ENCODE assay signal across 19 cellular contexts in the genomic region with DNA sequence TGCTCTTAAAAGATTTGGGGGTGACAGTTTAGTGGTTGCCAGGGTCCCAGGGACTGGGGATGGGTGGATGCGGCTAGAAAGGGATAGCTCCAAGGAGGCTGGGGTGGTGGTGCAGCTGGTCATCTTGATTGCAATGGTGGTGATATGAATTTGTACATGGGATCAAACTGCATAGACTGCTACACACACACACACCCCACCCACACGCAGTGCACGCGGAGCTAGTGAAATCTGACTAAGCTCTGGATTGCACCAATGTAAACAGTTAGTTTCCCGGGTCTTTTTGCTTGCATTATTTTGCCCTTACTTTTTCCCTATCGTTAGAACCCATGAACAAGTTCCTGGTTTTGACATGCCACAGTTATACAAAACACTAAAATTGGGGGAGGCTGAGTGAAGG. TPM values are rescaled to one million over a fixed set of nuclear protein-coding genes. Genes with fewer than 3 reads are reported as not detected.
DNase-seq lines count a peak whose midpoint lies in the region; ATAC-seq, FAIRE-seq and TF ChIP-seq lines count a peak whose summit lies in the region.
"Had no signal": no experiment of that assay in that cellular context is flagged by ENCODE, and none has a peak within 500 bp of the region (broad histone marks: within the 10 kb centered on the region; RNA-seq: fewer than 3 reads in every experiment).

No MANE protein-coding gene starts in this region.

- CTCF ChIA-PET in activated CD8-positive, alpha-beta T cell treated with anti-CD3 and anti-CD28 coated beads for 36 hours (lab: Charles Lee) = no interaction called here
- CTCF ChIA-PET in activated CD8-positive, alpha-beta T cell treated with anti-CD3 and anti-CD28 coated beads, Interleukin-2, amount 10 ng/mL, durations not matched to agents 7 days and 5 days (lab: Charles Lee) = no interaction called here

- H3K9me3 ChIP-seq in keratinocyte (ENCODE audit: control insufficient read depth, low read depth, low read length) (no peaks in the 10 kb centered on the region), kidney (ENCODE audit: control insufficient read depth in 1 of 2, low read length in 2 of 2) (no peaks in the 10 kb centered on the region)

- H3K27me3 Mint-ChIP-seq in activated CD8-positive, alpha-beta T cell treated with anti-CD3 and anti-CD28 coated beads for 36 hours = no peaks in the 10 kb centered on the region
- H3K27me3 Mint-ChIP-seq in activated CD8-positive, alpha-beta T cell treated with anti-CD3 and anti-CD28 coated beads, Interleukin-2, amount 10 ng/mL, durations not matched to agents 7 days and 5 days (ENCODE audit: low read depth) = no peaks in the 10 kb centered on the region
- H3K27me3 Mint-ChIP-seq in naive thymus-derived CD8-positive, alpha-beta T cell = no peaks in the 10 kb centered on the region
- H3K27me3 Mint-ChIP-seq: activated CD4-positive, alpha-beta memory T cell treated with anti-CD3 and anti-CD28 coated beads for 36 hours; activated naive CD8-positive, alpha-beta T cell treated with anti-CD3 and anti-CD28 coated beads, Interleukin-2, amount 10 ng/mL, durations not matched to agents 7 days and 5 days; IgD-negative memory B cell; natural killer cell treated with Interleukin-12 subunit alpha and Interleukin-12 subunit beta and Interleukin-15 and Interleukin-18, amount 100 ng/mL, for 72 hours had no signal

- peak; percentile 15 for DNase-seq in activated CD8-positive, alpha-beta T cell treated with anti-CD3 and anti-CD28 coated beads for 36 hours
- DNase-seq in activated CD8-positive, alpha-beta T cell treated with anti-CD3 and anti-CD28 coated beads, Interleukin-2, amount 10 ng/mL, durations not matched to agents 7 days and 5 days = no peak
- DNase-seq in bronchial epithelial cell (ENCODE audit: low read depth) (peak; percentile 77), keratinocyte (ENCODE audit: low read depth, low spot score) (no peak), kidney (no peak), NCI-H2029 (lab: John Stamatoyannopoulos, UW) (no peak), KBM-7 (no peak)
- DNase-seq in naive thymus-derived CD8-positive, alpha-beta T cell = no peak
- DNase-seq: activated CD4-positive, alpha-beta memory T cell treated with anti-CD3 and anti-CD28 coated beads for 36 hours; activated naive CD8-positive, alpha-beta T cell treated with anti-CD3 and anti-CD28 coated beads, Interleukin-2, amount 10 ng/mL, durations not matched to agents 7 days and 5 days; activated T-cell treated with anti-CD3 and anti-CD28 coated beads, Interleukin-2, amount 50 U/mL, for 72 hours; C1 segment of cervical spinal cord; central memory CD4-positive, alpha-beta T cell; NCI-H1105; NCI-H774 had no signal

- peak overlapping the region; percentile 98 for H3K27ac ChIP-seq in keratinocyte (ENCODE audit: control insufficient read depth, insufficient read depth, low read length)
- H3K27ac ChIP-seq in kidney (ENCODE audit: low read depth in 2 of 2, low read length in 2 of 2) = no peak overlapping the region

- intact Hi-C loops in activated CD8-positive, alpha-beta T cell treated with anti-CD3 and anti-CD28 coated beads for 36 hours (cut with micrococcal nuclease) = no loop called here
- intact Hi-C loops in kidney (cut with DNase I) = no loop called here

- in situ Hi-C loops in KBM-7 (cut with MboI; ENCODE audit: low pct_unique_long_range_greater_than_20kb, low sequenced_read_pairs) = no loop called here

- no peaks in the 10 kb centered on the region for H3K9me3 Mint-ChIP-seq in activated CD8-positive, alpha-beta T cell treated with anti-CD3 and anti-CD28 coated beads for 36 hours
- H3K9me3 Mint-ChIP-seq in activated CD8-positive, alpha-beta T cell treated with anti-CD3 and anti-CD28 coated beads, Interleukin-2, amount 10 ng/mL, durations not matched to agents 7 days and 5 days (ENCODE audit: insufficient read depth) = no peaks in the 10 kb centered on the region
- H3K9me3 Mint-ChIP-seq in naive thymus-derived CD8-positive, alpha-beta T cell = no peaks in the 10 kb centered on the region
- H3K9me3 Mint-ChIP-seq: activated CD4-positive, alpha-beta memory T cell treated with anti-CD3 and anti-CD28 coated beads for 36 hours; activated naive CD8-positive, alpha-beta T cell treated with anti-CD3 and anti-CD28 coated beads, Interleukin-2, amount 10 ng/mL, durations not matched to agents 7 days and 5 days; activated T-cell treated with anti-CD3 and anti-CD28 coated beads, Interleukin-2, amount 50 U/mL, for 72 hours; IgD-negative memory B cell; natural killer cell treated with Interleukin-12 subunit alpha and Interleukin-12 subunit beta and Interleukin-15 and Interleukin-18, amount 100 ng/mL, for 72 hours had no signal

- H3K4me1 ChIP-seq in keratinocyte (ENCODE audit: control insufficient read depth, extremely low read depth, insufficient read depth, low read length) (peaks cover 81% of the 10 kb centered on the region), kidney (ENCODE audit: control insufficient read depth in 1 of 2, insufficient read depth in 1 of 2, low read depth in 1 of 2, low read length in 2 of 2) (peaks cover 4 to 8% of the 10 kb centered on the region in 2 donors)

- peaks cover 46% of the 10 kb centered on the region for H3K4me1 Mint-ChIP-seq in activated CD8-positive, alpha-beta T cell treated with anti-CD3 and anti-CD28 coated beads for 36 hours (ENCODE audit: low read depth)
- peaks cover 3% of the 10 kb centered on the region for H3K4me1 Mint-ChIP-seq in activated CD8-positive, alpha-beta T cell treated with anti-CD3 and anti-CD28 coated beads, Interleukin-2, amount 10 ng/mL, durations not matched to agents 7 days and 5 days (ENCODE audit: low read depth)
- peaks cover 27 to 71% (median 61%) of the 10 kb centered on the region in 4 donors for H3K4me1 Mint-ChIP-seq in naive thymus-derived CD8-positive, alpha-beta T cell

- H3K4me3 ChIP-seq in bronchial epithelial cell (ENCODE audit: low read depth, low read length) (no peak overlapping the region), keratinocyte (ENCODE audit: control insufficient read depth in 2 of 3, extremely low read depth in 1 of 3, insufficient read depth in 2 of 3, low read depth in 1 of 3, low read length in 3 of 3) (peak overlapping the region in 2 of 3 experiments; percentile 63 to 65), kidney (ENCODE audit: low read length in 2 of 2) (no peak overlapping the region)

- peaks cover 8% of the 10 kb centered on the region for H3K9me1 ChIP-seq in keratinocyte (ENCODE audit: control insufficient read depth, extremely low read depth, insufficient read depth, low read length)

- H3K36me3 Mint-ChIP-seq in activated CD8-positive, alpha-beta T cell treated with anti-CD3 and anti-CD28 coated beads for 36 hours (ENCODE audit: low read depth) = no peaks in the 10 kb centered on the region
- peaks cover 3% of the 10 kb centered on the region for H3K36me3 Mint-ChIP-seq in activated CD8-positive, alpha-beta T cell treated with anti-CD3 and anti-CD28 coated beads, Interleukin-2, amount 10 ng/mL, durations not matched to agents 7 days and 5 days (ENCODE audit: low read depth)
- H3K36me3 Mint-ChIP-seq in naive thymus-derived CD8-positive, alpha-beta T cell = no peaks in the 10 kb centered on the region
- H3K36me3 Mint-ChIP-seq: activated CD4-positive, alpha-beta memory T cell treated with anti-CD3 and anti-CD28 coated beads for 36 hours; activated naive CD8-positive, alpha-beta T cell treated with anti-CD3 and anti-CD28 coated beads, Interleukin-2, amount 10 ng/mL, durations not matched to agents 7 days and 5 days; natural killer cell treated with Interleukin-12 subunit alpha and Interleukin-12 subunit beta and Interleukin-15 and Interleukin-18, amount 100 ng/mL, for 72 hours had no signal

- TF ChIP-seq CTCF in activated CD8-positive, alpha-beta T cell treated with anti-CD3 and anti-CD28 coated beads for 36 hours (IDR thresholded peaks at IDR 0.05) = no peak
- TF ChIP-seq CTCF in bronchial epithelial cell (IDR thresholded peaks at IDR 0.05; ENCODE audit: insufficient read depth, low read length, severe bottlenecking) (no peak), keratinocyte (optimal IDR thresholded peaks at IDR 0.05 in 1 of 3, IDR thresholded peaks at IDR 0.05 in 1 of 3, conservative IDR thresholded peaks at IDR 0.05 in 1 of 3; ENCODE audit: extremely low read depth in 1 of 3, insufficient read depth in 2 of 3, low read length in 3 of 3) (no peak), kidney (IDR thresholded peaks at IDR 0.05; ENCODE audit: borderline replicate concordance, extremely low read depth, insufficient read depth) (no peak)

- H3K4me3 Mint-ChIP-seq in activated CD8-positive, alpha-beta T cell treated with anti-CD3 and anti-CD28 coated beads for 36 hours = no peak overlapping the region
- no peak overlapping the region for H3K4me3 Mint-ChIP-seq in activated CD8-positive, alpha-beta T cell treated with anti-CD3 and anti-CD28 coated beads, Interleukin-2, amount 10 ng/mL, durations not matched to agents 7 days and 5 days
- H3K4me3 Mint-ChIP-seq in naive thymus-derived CD8-positive, alpha-beta T cell = peak overlapping the region in 1 of 10 donors; percentile 0
- H3K4me3 Mint-ChIP-seq: activated CD4-positive, alpha-beta memory T cell treated with anti-CD3 and anti-CD28 coated beads for 36 hours; activated naive CD8-positive, alpha-beta T cell treated with anti-CD3 and anti-CD28 coated beads, Interleukin-2, amount 10 ng/mL, durations not matched to agents 7 days and 5 days; activated T-cell treated with anti-CD3 and anti-CD28 coated beads, Interleukin-2, amount 50 U/mL, for 72 hours; natural killer cell treated with Interleukin-12 subunit alpha and Interleukin-12 subunit beta and Interleukin-15 and Interleukin-18, amount 100 ng/mL, for 72 hours had no signal

- H3K27me3 ChIP-seq in bronchial epithelial cell (ENCODE audit: control insufficient read depth, insufficient read depth, low read length) (no peaks in the 10 kb centered on the region), keratinocyte (ENCODE audit: control insufficient read depth, extremely low read depth, insufficient read depth, low read length) (no peaks in the 10 kb centered on the region)

- H3K9ac ChIP-seq in keratinocyte (ENCODE audit: control insufficient read depth, extremely low read depth, insufficient read depth, low read length) (peak overlapping the region; percentile 79), kidney (ENCODE audit: low read length in 2 of 2) (no peak overlapping the region)

- H3K4me2 ChIP-seq in keratinocyte (ENCODE audit: control insufficient read depth, extremely low read depth, insufficient read depth, low read depth, low read length) = peak overlapping the region; percentile 98

- H3K79me2 ChIP-seq in keratinocyte (ENCODE audit: control insufficient read depth, insufficient read depth, low read length) = peaks cover 100% of the 10 kb centered on the region

- FAIRE-seq in bronchial epithelial cell (lab: Jason Lieb, UNC) (no peak), keratinocyte (lab: Jason Lieb, UNC) (no peak), kidney (lab: Jason Lieb, UNC) (no peak)
- FAIRE-seq: A204.1, RCC 7860 had no signal

- dilution Hi-C loops in keratinocyte (cut with MboI; ENCODE audit: extremely low pct_ligation_motif_present, low sequenced_read_pairs) = no loop called here

- POLR2A ChIA-PET in activated CD8-positive, alpha-beta T cell treated with anti-CD3 and anti-CD28 coated beads for 36 hours (lab: Charles Lee) = interaction anchor here (1.1 kb wide), 1 partner anchor 9 kb away, joined by 4 read pairs; no protein-coding TSS in a partner anchor
- POLR2A ChIA-PET in activated CD8-positive, alpha-beta T cell treated with anti-CD3 and anti-CD28 coated beads, Interleukin-2, amount 10 ng/mL, durations not matched to agents 7 days and 5 days (lab: Charles Lee) = no interaction called here
- POLR2A ChIA-PET in naive thymus-derived CD8-positive, alpha-beta T cell (lab: Charles Lee) = interaction anchor here (1.4 kb wide), 1 partner anchor 12 kb away, joined by 5 read pairs; no protein-coding TSS in a partner anchor

- H2AFZ ChIP-seq in keratinocyte (ENCODE audit: control insufficient read depth, low read length) = no peak overlapping the region

- peaks cover 7% of the 10 kb centered on the region for H4K20me1 ChIP-seq in keratinocyte (ENCODE audit: control insufficient read depth, extremely low read depth, insufficient read depth, low read length)

- ATAC-seq in activated CD8-positive, alpha-beta T cell treated with anti-CD3 and anti-CD28 coated beads for 36 hours = no peak
- ATAC-seq in activated CD8-positive, alpha-beta T cell treated with anti-CD3 and anti-CD28 coated beads, Interleukin-2, amount 10 ng/mL, durations not matched to agents 7 days and 5 days = no peak
- no peak for ATAC-seq in naive thymus-derived CD8-positive, alpha-beta T cell
- ATAC-seq: activated T-cell treated with anti-CD3 and anti-CD28 coated beads, Interleukin-2, amount 50 U/mL, for 72 hours; natural killer cell treated with Interleukin-12 subunit alpha and Interleukin-12 subunit beta and Interleukin-15 and Interleukin-18, amount 100 ng/mL, for 72 hours had no signal

- no peak overlapping the region for H3K27ac Mint-ChIP-seq in activated CD8-positive, alpha-beta T cell treated with anti-CD3 and anti-CD28 coated beads for 36 hours
- H3K27ac Mint-ChIP-seq in activated CD8-positive, alpha-beta T cell treated with anti-CD3 and anti-CD28 coated beads, Interleukin-2, amount 10 ng/mL, durations not matched to agents 7 days and 5 days = no peak overlapping the region
- peak overlapping the region in 2 of 10 donors; percentile 40 to 64 for H3K27ac Mint-ChIP-seq in naive thymus-derived CD8-positive, alpha-beta T cell
- H3K27ac Mint-ChIP-seq: activated CD4-positive, alpha-beta memory T cell treated with anti-CD3 and anti-CD28 coated beads for 36 hours; activated naive CD8-positive, alpha-beta T cell treated with anti-CD3 and anti-CD28 coated beads, Interleukin-2, amount 10 ng/mL, durations not matched to agents 7 days and 5 days; activated T-cell treated with anti-CD3 and anti-CD28 coated beads, Interleukin-2, amount 50 U/mL, for 72 hours; natural killer cell treated with Interleukin-12 subunit alpha and Interleukin-12 subunit beta and Interleukin-15 and Interleukin-18, amount 100 ng/mL, for 72 hours had no signal

- peaks cover 1% of the 10 kb centered on the region for H3K36me3 ChIP-seq in bronchial epithelial cell (ENCODE audit: control insufficient read depth, insufficient read depth, low read length)
- H3K36me3 ChIP-seq in keratinocyte (ENCODE audit: control insufficient read depth in 2 of 2, extremely low read depth in 1 of 2, insufficient read depth in 2 of 2, low read length in 2 of 2) = no peaks in the 10 kb centered on the region
- no peaks in the 10 kb centered on the region for H3K36me3 ChIP-seq in kidney (ENCODE audit: control insufficient read depth in 1 of 2, insufficient read depth in 2 of 2, low read length in 2 of 2)

RNA-seq across cellular contexts. Expression of a gene that starts 11.0 kb away (rescaled TPM):
- total RNA-seq in activated CD8-positive, alpha-beta T cell treated with anti-CD3 and anti-CD28 coated beads for 36 hours = 1 to 10 TPM; 8.3 to 9.4 TPM
- 10 to 100 TPM; 10.3 to 10.4 TPM for total RNA-seq in activated CD8-positive, alpha-beta T cell treated with anti-CD3 and anti-CD28 coated beads, Interleukin-2, amount 10 ng/mL, durations not matched to agents 7 days and 5 days
- total RNA-seq in bronchial epithelial cell (36.5 and 42.4 TPM in 2 replicates), kidney (29.8 TPM)
- polyA plus RNA-seq in keratinocyte (20.7 to 32.3 TPM (median 22.2 TPM) in 3 replicates), kidney (ENCODE audit: insufficient read depth, low read depth, low replicate concordance) (6.3 TPM)
- 47.9 TPM for polyA plus RNA-seq in keratinocyte (2011; ENCODE audit: low read depth)
- polyA plus RNA-seq in keratinocyte (2011; cell fraction: cytosol; rRNA removed) = 20.3 and 25.4 TPM in 2 replicates
- 50.8 and 56.0 TPM in 2 replicates for polyA plus RNA-seq in keratinocyte (2011; cell fraction: nucleus; rRNA removed)
- polyA plus RNA-seq in keratinocyte (2012; ENCODE audit: low replicate concordance) = 26.2 and 27.9 TPM in 2 replicates
- 20.0 to 37.9 TPM (median 28.4 TPM) in 3 replicates for polyA minus RNA-seq in keratinocyte
- 15.5 TPM for polyA minus RNA-seq in keratinocyte (2011; cell fraction: cytosol; rRNA and poly(A)+ RNA removed)
- 26.2 and 54.6 TPM in 2 replicates for polyA minus RNA-seq in keratinocyte (2011; cell fraction: nucleus; rRNA and poly(A)+ RNA removed)
- total RNA-seq in naive thymus-derived CD8-positive, alpha-beta T cell = 10 to 100 TPM; 29.0 to 29.1 TPM
- polyA plus RNA-seq in naive thymus-derived CD8-positive, alpha-beta T cell = 1 to 10 TPM in 2 of 3 donors, under 1 TPM in 1; 0.95 to 3.2 (median 2.0) TPM

Comparison
In these comparisons a context has a peak if more than half of its experiments do, and no peak if none do; other contexts are left out.
1. DNase-seq: peak in activated CD8-positive, alpha-beta T cell treated with anti-CD3 and anti-CD28 coated beads for 36 hours (single experiment) and bronchial epithelial cell (single experiment); none in activated CD8-positive, alpha-beta T cell treated with anti-CD3 and anti-CD28 coated beads, Interleukin-2, amount 10 ng/mL, durations not matched to agents 7 days and 5 days (single experiment), keratinocyte (single experiment), kidney (single experiment), NCI-H2029 (single experiment), naive thymus-derived CD8-positive, alpha-beta T cell (0 of 10) and KBM-7 (single experiment).
2. H3K4me3 ChIP-seq: peak in keratinocyte (2 of 3); none in bronchial epithelial cell (single experiment) and kidney (0 of 2).